In the genomic region with DNA sequence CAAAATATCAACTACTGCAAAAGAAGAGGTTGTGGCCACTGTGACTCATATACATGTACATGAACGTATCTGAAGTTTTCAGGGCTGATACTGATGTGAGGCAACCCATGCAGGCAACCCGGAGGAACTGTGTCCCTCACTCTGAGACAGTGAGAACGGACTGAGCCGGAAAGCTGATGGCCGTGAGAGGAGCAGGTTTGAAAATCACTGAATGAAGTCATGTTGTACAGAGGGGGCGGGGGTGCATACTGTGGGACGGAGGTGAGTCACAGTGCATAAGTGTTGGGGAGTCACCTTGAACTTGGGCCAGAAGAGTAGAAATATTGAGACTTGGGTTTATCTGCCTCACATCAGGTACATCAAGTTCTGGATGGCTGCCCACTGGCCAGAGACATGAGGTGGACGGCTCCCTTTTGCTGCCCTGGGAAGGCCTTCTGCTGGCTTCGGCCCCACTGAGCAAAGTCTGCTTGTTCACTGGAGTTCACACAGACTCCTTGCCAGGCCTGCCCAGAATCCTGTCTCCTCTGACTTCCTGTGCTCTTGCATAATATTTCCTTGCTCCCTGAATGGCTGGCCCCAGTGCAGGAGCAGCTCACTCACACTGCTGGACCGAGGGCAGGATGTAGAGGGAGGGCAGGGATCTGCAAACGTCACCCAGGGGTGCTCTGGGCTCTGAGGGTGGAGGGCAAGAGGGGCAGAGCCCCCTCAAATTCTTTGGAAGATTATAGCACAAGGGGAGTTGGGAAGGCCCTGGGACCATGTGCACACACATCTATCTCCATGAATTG, we compare ENCODE assay signal across 9 cellular contexts. TPM values are rescaled to one million over a fixed set of nuclear protein-coding genes. Genes with fewer than 3 reads are reported as not detected.
A peak's percentile ranks its signal among the peaks of the same experiment; 100 is the strongest.
DNase-seq lines count a peak whose midpoint lies in the region; ATAC-seq, FAIRE-seq and TF ChIP-seq lines count a peak whose summit lies in the region.
"Had no signal": no experiment of that assay in that cellular context is flagged by ENCODE, and none has a peak within 500 bp of the region (broad histone marks: within the 10 kb centered on the region; RNA-seq: fewer than 3 reads in every experiment).

No MANE protein-coding gene starts in this region.

- H3K27me3 Mint-ChIP-seq in type B pancreatic cell (peaks cover 2% of the 10 kb centered on the region), nephron progenitor cell (ENCODE audit: low read depth, poor library complexity) (peaks cover 28% of the 10 kb centered on the region)

- TF ChIP-seq RAD21 in Ishikawa (IDR thresholded peaks at IDR 0.05; ENCODE audit: low read depth) (no peak), GM12878 (IDR thresholded peaks at IDR 0.05; ENCODE audit: insufficient read depth, low read depth, low read length) (no peak)

- H3K4me1 ChIP-seq in GM12878 (ENCODE audit: control insufficient read depth, insufficient read depth, low read length), result no peaks in the 10 kb centered on the region

- H3K4me1 Mint-ChIP-seq in type B pancreatic cell (ENCODE audit: unreplicated experiment), result peaks cover 15% of the 10 kb centered on the region
- peaks cover 11% of the 10 kb centered on the region for H3K4me1 Mint-ChIP-seq in nephron progenitor cell

- H3K9me3 Mint-ChIP-seq in type B pancreatic cell (no peaks in the 10 kb centered on the region), nephron progenitor cell (no peaks in the 10 kb centered on the region)

- POLR2A ChIA-PET in GM12878 (lab: Charles Lee), result no interaction called here

- H3K4me3 ChIP-seq in GM12878, result no peak overlapping the region

- no TSS peak for BruUV-seq in GM12878 (replicated peaks; lab: Mats Ljungman, UMichigan)

- SMC1A ChIA-PET in GM12878 (lab: Charles Lee; ENCODE audit: uncharacterized antibody, unreplicated experiment), result interaction anchor here (1.3 to 2.3 kb wide), 3 partner anchors 11 to 302 kb away, joined by 3 to 8 read pairs (median 3); no protein-coding TSS in a partner anchor

- peaks cover 0 to 3% of the 10 kb centered on the region in 2 experiments; a peak in 1 of 4 replicates for H3K27me3 ChIP-seq in GM12878 (replicated peaks in 1 of 2; ENCODE audit: control insufficient read depth in 2 of 2, insufficient read depth in 2 of 2, low read length in 1 of 2)

- peak; percentile 65 for TF ChIP-seq EP300 in Ishikawa (IDR thresholded peaks at IDR 0.05; ENCODE audit: borderline replicate concordance)
- no peak for TF ChIP-seq EP300 in GM12878 (IDR thresholded peaks at IDR 0.05; ENCODE audit: borderline replicate concordance in 1 of 2, control insufficient read depth in 1 of 2, low read depth in 2 of 2, low read length in 2 of 2)

- in situ Hi-C loops in GM12878 (cut with MboI) (no loop called here), G401 (cut with HindIII; ENCODE audit: low sequenced_read_pairs) (no loop called here)

- DNase-seq in AG08396 (ENCODE audit: low spot score), result peak; percentile 76
- no peak for DNase-seq in GM12878 (ENCODE audit: low read depth, low spot score)
- DNase-seq in left lobe of liver (ENCODE audit: low spot score), result peak; percentile 99
- no peak for DNase-seq in type B pancreatic cell (ENCODE audit: extremely low spot score, unreplicated experiment)
- DNase-seq in nephron progenitor cell, result no peak
- no peak for DNase-seq in G401 (ENCODE audit: low spot score)

- no peak for FAIRE-seq in GM12878 (lab: Jason Lieb, UNC)
- FAIRE-seq: colon had no signal

- RAD21 ChIA-PET in GM12878 (lab: Charles Lee; ENCODE audit: unreplicated experiment), result interaction anchor here (1.4 kb wide), 1 partner anchor 147 kb away, joined by 3 read pairs; no protein-coding TSS in a partner anchor

- WGBS in GM12878 (ENCODE audit: insufficient coverage, insufficient replicate concordance, low lambda C conversion rate, missing lambda C conversion rate), result 25% methylated on average over 11 of the region's 11 CpGs

- H3K27ac ChIP-seq in GM12878 (ENCODE audit: control insufficient read depth, insufficient read depth), result no peak overlapping the region

- H3K4me2 ChIP-seq in GM12878 (ENCODE audit: control insufficient read depth, insufficient read depth), result no peak overlapping the region

- no peaks in the 10 kb centered on the region for H3K36me3 ChIP-seq in GM12878 (ENCODE audit: control insufficient read depth in 2 of 2, insufficient read depth in 2 of 2, low read length in 1 of 2)

- H3K27ac Mint-ChIP-seq in type B pancreatic cell (peak overlapping the region; percentile 42), nephron progenitor cell (no peak overlapping the region)

- H3K36me3 Mint-ChIP-seq in type B pancreatic cell (no peaks in the 10 kb centered on the region), nephron progenitor cell (ENCODE audit: low read depth) (no peaks in the 10 kb centered on the region)

- no peak for TF ChIP-seq POLR2A in GM12878 (IDR thresholded peaks at IDR 0.05; ENCODE audit: low read depth, low read length)

- H3K9me3 ChIP-seq in GM12878 (replicated peaks; ENCODE audit: control insufficient read depth, insufficient read depth, low read length), result no peaks in the 10 kb centered on the region

- ATAC-seq in GM12878 (peak; percentile 27; the same call in 2 of the 3 replicates), left lobe of liver (peak; percentile 74), HG03432 (IDR thresholded peaks at IDR 0.05; ENCODE audit: unreplicated experiment) (no peak)

- no peaks in the 10 kb centered on the region for H4K20me1 ChIP-seq in GM12878 (ENCODE audit: control insufficient read depth, insufficient read depth)

- intact Hi-C loops in GM12878 (cut with micrococcal nuclease; ENCODE audit: unreplicated experiment), result no loop called here

- TF ChIP-seq CTCF in GM12878 (IDR thresholded peaks at IDR 0.05 in 2 of 3, conservative IDR thresholded peaks at IDR 0.05 in 1 of 3; ENCODE audit: control insufficient read depth in 2 of 3, extremely low read depth in 1 of 3, insufficient read depth in 1 of 3, low read depth in 3 of 3, low read length in 3 of 3) (no peak), type B pancreatic cell (conservative IDR thresholded peaks at IDR 0.05) (no peak), nephron progenitor cell (IDR thresholded peaks at IDR 0.05) (no peak)

- no peaks in the 10 kb centered on the region for H3K79me2 ChIP-seq in GM12878 (ENCODE audit: control insufficient read depth, insufficient read depth, low read length)

- H3K4me3 Mint-ChIP-seq in type B pancreatic cell (no peak overlapping the region), nephron progenitor cell (no peak overlapping the region)

- CTCF ChIA-PET in GM12878 (lab: Yijun Ruan, JAX), result no interaction called here

- H2AFZ ChIP-seq in GM12878 (ENCODE audit: control insufficient read depth, low read depth, low read length), result no peak overlapping the region

- H3K9ac ChIP-seq in GM12878 (ENCODE audit: control insufficient read depth, insufficient read depth, low read length), result no peak overlapping the region

TF ChIP-seq in Ishikawa, 13 proteins besides CTCF, POLR2A, EP300 and RAD21 (continues in another document):
- TF ChIP-seq, protein P1, sequence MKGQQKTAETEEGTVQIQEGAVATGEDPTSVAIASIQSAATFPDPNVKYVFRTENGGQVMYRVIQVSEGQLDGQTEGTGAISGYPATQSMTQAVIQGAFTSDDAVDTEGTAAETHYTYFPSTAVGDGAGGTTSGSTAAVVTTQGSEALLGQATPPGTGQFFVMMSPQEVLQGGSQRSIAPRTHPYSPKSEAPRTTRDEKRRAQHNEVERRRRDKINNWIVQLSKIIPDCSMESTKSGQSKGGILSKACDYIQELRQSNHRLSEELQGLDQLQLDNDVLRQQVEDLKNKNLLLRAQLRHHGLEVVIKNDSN (IDR thresholded peaks at IDR 0.05), result no peak
- TF ChIP-seq ZBTB7A (IDR thresholded peaks at IDR 0.05; ENCODE audit: low read depth), result no peak
- TF ChIP-seq YY1 (IDR thresholded peaks at IDR 0.05; ENCODE audit: low read depth), result peak; percentile 44; the same call in 1 of the 2 replicates
- no peak for TF ChIP-seq CREB1 (IDR thresholded peaks at IDR 0.05; ENCODE audit: low read depth)
- no peak for TF ChIP-seq FOXM1 (IDR thresholded peaks at IDR 0.05; ENCODE audit: borderline replicate concordance, low read depth)
- no peak for TF ChIP-seq EGR1 (IDR thresholded peaks at IDR 0.05)
- TF ChIP-seq TAF1 (IDR thresholded peaks at IDR 0.05; ENCODE audit: low read depth), result no peak

TF ChIP-seq in GM12878, 131 proteins besides CTCF, POLR2A, EP300 and RAD21 (continues in another document):
- TF ChIP-seq, protein P2, sequence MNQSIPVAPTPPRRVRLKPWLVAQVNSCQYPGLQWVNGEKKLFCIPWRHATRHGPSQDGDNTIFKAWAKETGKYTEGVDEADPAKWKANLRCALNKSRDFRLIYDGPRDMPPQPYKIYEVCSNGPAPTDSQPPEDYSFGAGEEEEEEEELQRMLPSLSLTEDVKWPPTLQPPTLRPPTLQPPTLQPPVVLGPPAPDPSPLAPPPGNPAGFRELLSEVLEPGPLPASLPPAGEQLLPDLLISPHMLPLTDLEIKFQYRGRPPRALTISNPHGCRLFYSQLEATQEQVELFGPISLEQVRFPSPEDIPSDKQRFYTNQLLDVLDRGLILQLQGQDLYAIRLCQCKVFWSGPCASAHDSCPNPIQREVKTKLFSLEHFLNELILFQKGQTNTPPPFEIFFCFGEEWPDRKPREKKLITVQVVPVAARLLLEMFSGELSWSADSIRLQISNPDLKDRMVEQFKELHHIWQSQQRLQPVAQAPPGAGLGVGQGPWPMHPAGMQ (IDR thresholded peaks at IDR 0.05; ENCODE audit: borderline replicate concordance), result no peak

RNA-seq across cellular contexts. Expression of gene EPAS1, which starts 18.1 kb away (rescaled TPM):
- 17.2 and 18.5 TPM in 2 replicates for total RNA-seq in GM12878 (2013; cell fraction: nucleolus; rRNA removed)
- 1.3 and 1.5 TPM in 2 replicates for total RNA-seq in GM12878 (2014; rRNA removed)
- 0.18 and 0.51 TPM in 2 replicates for total RNA-seq in GM12878 (2014; rRNA removed; fragmentation: Illumina TruSeq; extraction: Trizol)
- total RNA-seq in GM12878 (2021), result 1.5 and 2.5 TPM in 2 replicates
- 0.07 TPM for polyA plus RNA-seq in GM12878 (2011; ENCODE audit: low read depth)
- polyA plus RNA-seq in GM12878 (2011; rRNA removed), result 7.0 and 22.0 TPM in 2 replicates
- polyA plus RNA-seq in GM12878 (2011; cell fraction: cytosol; rRNA removed), result 7.8 and 12.6 TPM in 2 replicates
- polyA plus RNA-seq in GM12878 (2011; cell fraction: nucleus; rRNA removed), result 25.0 and 34.5 TPM in 2 replicates
- polyA plus RNA-seq in GM12878 (2012), result 0.30 and 0.76 TPM in 2 replicates
- 0.95 and 1.3 TPM in 2 replicates for polyA plus RNA-seq in GM12878 (2014; fragmentation: Illumina TruSeq; extraction: Trizol)
- under 1 TPM in 1 of 2 experiments, not detected in 1; 0.11 TPM for polyA plus RNA-seq in GM12878 (2014; fragmentation: Nextera tagmentation; extraction: Ambion mirVana)
- polyA plus RNA-seq in GM12878 (2014; rRNA removed), result 0.69 and 1.3 TPM in 2 replicates
- polyA plus RNA-seq in GM12878 (2016; fragmentation: Nextera tagmentation; extraction: Ambion mirVana), result under 1 TPM; 0.23 to 0.62 TPM
- polyA minus RNA-seq in GM12878 (2011; rRNA and poly(A)+ RNA removed), result 13.5 and 20.9 TPM in 2 replicates
- 13.9 and 15.5 TPM in 2 replicates for polyA minus RNA-seq in GM12878 (2011; cell fraction: cytosol; rRNA and poly(A)+ RNA removed)
- polyA minus RNA-seq in GM12878 (2011; cell fraction: nucleus; rRNA and poly(A)+ RNA removed), result 15.7 and 27.0 TPM in 2 replicates
- 127 TPM for total RNA-seq in left lobe of liver
- total RNA-seq in type B pancreatic cell (ENCODE audit: low replicate concordance), result 59.8 and 362 TPM in 2 replicates
- total RNA-seq in G401 (2014; rRNA removed; shearing (Covaris generic)), result 0.03 TPM in 1 of 2 replicates, not detected in the other

Comparison
In these comparisons a context has a peak if more than half of its experiments do, and no peak if none do; other contexts are left out.
1. DNase-seq: peak in AG08396 (single experiment) and left lobe of liver (single experiment); none in GM12878 (single experiment), type B pancreatic cell (single experiment), nephron progenitor cell (single experiment) and G401 (single experiment).